ENCODE assay signal across 8 cellular contexts in the genomic region with DNA sequence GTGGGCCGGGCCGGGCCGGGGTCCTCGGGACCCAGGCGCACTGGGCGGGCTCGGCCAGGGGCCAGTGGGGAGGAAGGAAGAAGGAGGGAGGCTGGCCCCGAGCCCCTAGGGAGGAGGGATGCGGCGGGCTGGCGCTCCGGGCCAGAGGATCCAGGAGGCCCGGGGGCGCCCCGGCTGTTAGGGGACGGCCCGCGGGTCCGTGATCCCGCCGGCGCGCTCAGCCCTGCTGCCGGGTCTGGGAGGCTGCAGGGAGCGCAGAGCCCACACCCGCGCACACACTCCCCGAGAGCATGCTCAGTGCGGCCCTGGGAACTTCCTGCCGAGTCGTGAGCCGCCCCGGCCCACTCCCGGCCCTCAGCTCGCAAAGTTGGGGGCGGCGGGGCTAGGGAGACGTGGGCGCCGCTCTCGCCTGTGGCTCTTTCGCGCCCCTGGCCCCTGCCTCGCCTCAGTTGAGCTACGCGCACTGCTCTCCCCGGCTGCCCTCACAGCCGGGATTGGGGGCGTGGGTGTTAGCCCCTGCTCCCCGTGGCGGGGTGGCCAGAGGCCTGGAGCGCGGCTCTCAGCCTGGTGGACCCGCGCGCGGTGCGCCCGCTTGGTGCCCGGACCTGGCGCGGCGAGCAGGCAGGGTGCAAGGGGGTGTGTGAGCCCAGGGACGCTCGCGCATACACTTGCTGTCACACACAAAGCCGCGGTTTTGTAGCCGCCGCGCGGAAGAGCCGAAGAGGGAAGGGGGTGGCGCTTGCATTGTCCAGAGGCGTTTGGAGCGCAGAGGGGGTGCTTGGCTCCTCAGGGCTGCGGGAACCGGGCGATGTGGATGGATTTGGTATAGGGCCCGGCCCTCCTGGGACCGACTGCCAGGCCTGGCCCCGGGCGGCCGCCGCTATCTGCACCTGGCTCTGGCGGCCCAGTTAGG.
DNase-seq lines count a peak whose midpoint lies in the region; ATAC-seq and TF ChIP-seq lines count a peak whose summit lies in the region.

No MANE protein-coding gene starts in this region.

- H3K36me3 ChIP-seq in esophagus muscularis mucosa: no peaks in the 10 kb centered on the region

- no peak for TF ChIP-seq POLR2A in esophagus muscularis mucosa (IDR thresholded peaks at IDR 0.05; ENCODE audit: low read depth)

- peak; percentile 30 for DNase-seq in A172 (ENCODE audit: low spot score)
- peak; percentile 34 for DNase-seq in NOMO-1 treated with DMSO at 0.1 percent for 48 hours (lab: John Stamatoyannopoulos, UW; ENCODE audit: unreplicated experiment)
- peak; percentile 78 for DNase-seq in activated T-cell treated with anti-CD3 and anti-CD28 coated beads, Interleukin-2, amount 50 U/mL, for 24 hours
- peak; percentile 93 for DNase-seq in esophagus muscularis mucosa (ENCODE audit: extremely low spot score)
- peak; percentile 57 for DNase-seq in naive B cell

- H3K4me3 ChIP-seq in esophagus muscularis mucosa: peak overlapping the region; percentile 84 to 98 (median 90)

- TF ChIP-seq EP300 in esophagus muscularis mucosa (IDR thresholded peaks at IDR 0.05): no peak

- TF ChIP-seq CTCF in esophagus muscularis mucosa (IDR thresholded peaks at IDR 0.05): no peak

- 0% methylated on average over 25 of the region's 86 CpGs for WGBS in esophagus muscularis mucosa

- no peaks in the 10 kb centered on the region for H3K9me3 ChIP-seq in esophagus muscularis mucosa

- ATAC-seq in GM18517 (IDR thresholded peaks at IDR 0.05; ENCODE audit: unreplicated experiment) (peak; percentile 47), HG03039 (IDR thresholded peaks at IDR 0.05; ENCODE audit: unreplicated experiment) (peak; percentile 46), naive B cell (ENCODE audit: low read depth in 2 of 2) (peak; percentile 61 to 62)

- H3K36me3 Mint-ChIP-seq in activated T-cell treated with anti-CD3 and anti-CD28 coated beads, Interleukin-2, amount 50 U/mL, for 24 hours (ENCODE audit: low read depth): peaks cover 8% of the 10 kb centered on the region
- H3K36me3 Mint-ChIP-seq in naive B cell: no peaks in the 10 kb centered on the region
- H3K36me3 Mint-ChIP-seq in stimulated activated naive CD8-positive, alpha-beta T cell treated with anti-CD3 and anti-CD28 coated beads, Interleukin-15, Interleukin-2, amounts not matched to agents 100 ng/mL and 50 ng/mL, for 24 hours (ENCODE audit: low read depth): no peaks in the 10 kb centered on the region

- intact Hi-C loops in esophagus muscularis mucosa (cut with DNase I): loop anchor here (10.0 kb wide), 2 partner anchors 254 to 794 kb away; partner anchors contain the start of gene CCNT2

- peak overlapping the region; percentile 88 to 95 (median 93) for H3K27ac ChIP-seq in esophagus muscularis mucosa (replicated peaks in 1 of 4)

- no peaks in the 10 kb centered on the region for H3K27me3 Mint-ChIP-seq in activated T-cell treated with anti-CD3 and anti-CD28 coated beads, Interleukin-2, amount 50 U/mL, for 24 hours
- H3K27me3 Mint-ChIP-seq in naive B cell: no peaks in the 10 kb centered on the region
- H3K27me3 Mint-ChIP-seq in stimulated activated naive CD8-positive, alpha-beta T cell treated with anti-CD3 and anti-CD28 coated beads, Interleukin-15, Interleukin-2, amounts not matched to agents 100 ng/mL and 50 ng/mL, for 24 hours: no peaks in the 10 kb centered on the region

- peaks cover 61% of the 10 kb centered on the region for H3K4me1 Mint-ChIP-seq in activated T-cell treated with anti-CD3 and anti-CD28 coated beads, Interleukin-2, amount 50 U/mL, for 24 hours (ENCODE audit: low read depth)
- peaks cover 59 to 65% (median 61%) of the 10 kb centered on the region in 3 donors for H3K4me1 Mint-ChIP-seq in naive B cell
- H3K4me1 Mint-ChIP-seq in stimulated activated naive CD8-positive, alpha-beta T cell treated with anti-CD3 and anti-CD28 coated beads, Interleukin-15, Interleukin-2, amounts not matched to agents 100 ng/mL and 50 ng/mL, for 24 hours (ENCODE audit: low read depth): peaks cover 62% of the 10 kb centered on the region

- no peaks in the 10 kb centered on the region for H3K27me3 ChIP-seq in esophagus muscularis mucosa

- H3K9me3 Mint-ChIP-seq in activated T-cell treated with anti-CD3 and anti-CD28 coated beads, Interleukin-2, amount 50 U/mL, for 24 hours: no peaks in the 10 kb centered on the region
- peaks cover 0 to 1% (median 0%) of the 10 kb centered on the region in 7 donors for H3K9me3 Mint-ChIP-seq in naive B cell
- no peaks in the 10 kb centered on the region for H3K9me3 Mint-ChIP-seq in stimulated activated naive CD8-positive, alpha-beta T cell treated with anti-CD3 and anti-CD28 coated beads, Interleukin-15, Interleukin-2, amounts not matched to agents 100 ng/mL and 50 ng/mL, for 24 hours

- H3K4me3 Mint-ChIP-seq in activated T-cell treated with anti-CD3 and anti-CD28 coated beads, Interleukin-2, amount 50 U/mL, for 24 hours: peak overlapping the region; percentile 78
- H3K4me3 Mint-ChIP-seq in naive B cell: peak overlapping the region; percentile 85 to 95 (median 90)
- H3K4me3 Mint-ChIP-seq in stimulated activated naive CD8-positive, alpha-beta T cell treated with anti-CD3 and anti-CD28 coated beads, Interleukin-15, Interleukin-2, amounts not matched to agents 100 ng/mL and 50 ng/mL, for 24 hours: peak overlapping the region; percentile 93

- H3K27ac Mint-ChIP-seq in activated T-cell treated with anti-CD3 and anti-CD28 coated beads, Interleukin-2, amount 50 U/mL, for 24 hours: peak overlapping the region; percentile 79
- H3K27ac Mint-ChIP-seq in naive B cell: peak overlapping the region in 5 of 6 donors; percentile 47 to 93 (median 70)
- no peak overlapping the region for H3K27ac Mint-ChIP-seq in stimulated activated naive CD8-positive, alpha-beta T cell treated with anti-CD3 and anti-CD28 coated beads, Interleukin-15, Interleukin-2, amounts not matched to agents 100 ng/mL and 50 ng/mL, for 24 hours

- H3K4me1 ChIP-seq in esophagus muscularis mucosa: peaks cover 48 to 64% (median 55%) of the 10 kb centered on the region in 4 donors

Comparison
In these comparisons a context has a peak if more than half of its experiments do, and no peak if none do; other contexts are left out.
1. Peak in every context shown above with its lines: DNase-seq, ATAC-seq, H3K4me3 ChIP-seq and H3K27ac ChIP-seq.
2. DNase-seq: peak in every context shown above with its lines; median percentile 93 in esophagus muscularis mucosa; 78 in activated T-cell treated with anti-CD3 and anti-CD28 coated beads, Interleukin-2, amount 50 U/mL, for 24 hours; 57 in naive B cell; 34 in NOMO-1 treated with DMSO at 0.1 percent for 48 hours; 30 in A172.